In the genomic region with DNA sequence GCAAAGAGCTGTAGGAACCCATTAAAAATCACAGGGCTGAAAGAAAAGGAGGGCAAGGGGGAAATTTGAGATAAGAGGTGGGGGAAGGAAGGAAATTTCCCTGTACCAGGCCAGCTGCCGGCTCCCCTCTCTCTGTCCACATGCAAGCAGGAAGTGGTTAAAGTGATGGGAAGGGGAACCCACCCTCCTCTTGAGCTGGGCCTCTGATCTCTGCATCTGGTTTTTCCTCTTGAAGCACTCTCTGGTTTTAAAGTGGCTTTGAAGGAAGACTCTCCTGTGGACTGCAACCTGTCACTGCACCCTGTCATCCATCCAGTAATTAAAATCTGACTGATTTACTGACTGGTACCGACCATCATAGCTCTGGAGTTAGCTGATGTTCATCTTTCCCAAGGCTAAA, we compare ENCODE assay signal across 16 cellular contexts.
DNase-seq lines count a peak whose midpoint lies in the region; ATAC-seq and TF ChIP-seq lines count a peak whose summit lies in the region.
"Had no signal": no experiment of that assay in that cellular context is flagged by ENCODE, and none has a peak within 500 bp of the region (broad histone marks: within the 10 kb centered on the region; RNA-seq: fewer than 3 reads in every experiment).

No MANE protein-coding gene starts in this region.

- no peak for TF ChIP-seq RAD21 in SK-N-SH (IDR thresholded peaks at IDR 0.05; ENCODE audit: low read length)

- H2AFZ ChIP-seq in SK-N-SH (ENCODE audit: low read depth) = no peak overlapping the region

- H3K4me1 ChIP-seq in SK-N-SH (ENCODE audit: control insufficient read depth in 1 of 2, insufficient read depth in 2 of 2, low read depth in 1 of 2, low read length in 1 of 2) (peaks cover 9 to 30% of the 10 kb centered on the region in 2 experiments; a peak in 3 of 4 replicates), gastrocnemius medialis (no peaks in the 10 kb centered on the region)

- H3K36me3 ChIP-seq in SK-N-SH (replicated peaks in 1 of 2; ENCODE audit: control insufficient read depth in 1 of 2, insufficient read depth in 2 of 2, low read length in 1 of 2) (no peaks in the 10 kb centered on the region), gastrocnemius medialis (no peaks in the 10 kb centered on the region)
- H3K36me3 ChIP-seq: SJSA1 had no signal

- H3K79me2 ChIP-seq in SK-N-SH (ENCODE audit: insufficient read depth) = no peaks in the 10 kb centered on the region

- no peaks in the 10 kb centered on the region for H3K36me3 Mint-ChIP-seq in activated CD8-positive, alpha-beta T cell treated with anti-CD3 and anti-CD28 coated beads for 36 hours (ENCODE audit: low read depth)
- H3K36me3 Mint-ChIP-seq in natural killer cell treated with Interleukin-12 subunit alpha and Interleukin-12 subunit beta and Interleukin-15 and Interleukin-18, amount 100 ng/mL, for 72 hours = no peaks in the 10 kb centered on the region
- H3K36me3 Mint-ChIP-seq in activated T-cell treated with anti-CD3 and anti-CD28 coated beads, Interleukin-2, amount 50 U/mL, for 72 hours (ENCODE audit: insufficient read depth in 2 of 2) = no peaks in the 10 kb centered on the region

- no peak overlapping the region for H3K4me2 ChIP-seq in SK-N-SH

- no peak for ATAC-seq in SK-N-SH treated with all-trans-retinoic acid at 6 μM for 48 hours
- no peak for ATAC-seq in activated CD8-positive, alpha-beta T cell treated with anti-CD3 and anti-CD28 coated beads for 36 hours
- ATAC-seq in natural killer cell treated with Interleukin-12 subunit alpha and Interleukin-12 subunit beta and Interleukin-15 and Interleukin-18, amount 100 ng/mL, for 72 hours = peak; percentile 57 to 82
- no peak for ATAC-seq in gastrocnemius medialis
- ATAC-seq in activated T-cell treated with anti-CD3 and anti-CD28 coated beads, Interleukin-2, amount 50 U/mL, for 72 hours (replicated peaks in 1 of 2) = no peak
- ATAC-seq: PC-3 had no signal

- POLR2A ChIA-PET in SK-N-SH (lab: Yijun Ruan, JAX) = interaction anchor here (1.2 kb wide), 1 partner anchor 367 kb away, joined by 3 read pairs; no protein-coding TSS in a partner anchor
- POLR2A ChIA-PET in activated CD8-positive, alpha-beta T cell treated with anti-CD3 and anti-CD28 coated beads for 36 hours (lab: Charles Lee) = no interaction called here

- TF ChIP-seq EP300 in SK-N-SH (IDR thresholded peaks at IDR 0.05; ENCODE audit: borderline replicate concordance in 1 of 2, low read depth in 1 of 2, low read length in 1 of 2) = no peak

- no peaks in the 10 kb centered on the region for H3F3A ChIP-seq in SK-N-SH (replicated peaks; ENCODE audit: insufficient read depth)

- H3K9me3 Mint-ChIP-seq in activated CD8-positive, alpha-beta T cell treated with anti-CD3 and anti-CD28 coated beads for 36 hours = no peaks in the 10 kb centered on the region
- H3K9me3 Mint-ChIP-seq in natural killer cell treated with Interleukin-12 subunit alpha and Interleukin-12 subunit beta and Interleukin-15 and Interleukin-18, amount 100 ng/mL, for 72 hours = no peaks in the 10 kb centered on the region
- H3K9me3 Mint-ChIP-seq in activated T-cell treated with anti-CD3 and anti-CD28 coated beads, Interleukin-2, amount 50 U/mL, for 72 hours = no peaks in the 10 kb centered on the region

- in situ Hi-C loops in gastrocnemius medialis (cut with MboI; ENCODE audit: low sequenced_read_pairs in 4 of 4) = no loop called here

- no peaks in the 10 kb centered on the region for H3K9me2 ChIP-seq in SK-N-SH

- no peaks in the 10 kb centered on the region for H4K20me1 ChIP-seq in SK-N-SH (ENCODE audit: insufficient read depth)

- H3K9ac ChIP-seq in SK-N-SH = no peak overlapping the region

- peaks cover 15% of the 10 kb centered on the region for H3K27me3 Mint-ChIP-seq in activated CD8-positive, alpha-beta T cell treated with anti-CD3 and anti-CD28 coated beads for 36 hours
- peaks cover 26 to 48% of the 10 kb centered on the region in 2 donors for H3K27me3 Mint-ChIP-seq in natural killer cell treated with Interleukin-12 subunit alpha and Interleukin-12 subunit beta and Interleukin-15 and Interleukin-18, amount 100 ng/mL, for 72 hours
- H3K27me3 Mint-ChIP-seq in activated T-cell treated with anti-CD3 and anti-CD28 coated beads, Interleukin-2, amount 50 U/mL, for 72 hours (ENCODE audit: low read depth) = peaks cover 48% of the 10 kb centered on the region

- CTCF ChIA-PET in SK-N-SH (lab: Yijun Ruan, JAX) = interaction anchor here (0.9 to 1.4 kb wide), 9 partner anchors 8 to 1114 kb away, joined by 3 to 5 read pairs (median 3); no protein-coding TSS in a partner anchor
- CTCF ChIA-PET in activated CD8-positive, alpha-beta T cell treated with anti-CD3 and anti-CD28 coated beads for 36 hours (lab: Charles Lee) = interaction anchor here (1.1 to 1.5 kb wide), 2 partner anchors 10 to 244 kb away, joined by 3 read pairs; no protein-coding TSS in a partner anchor

- peak overlapping the region in 1 of 2 experiments; percentile 30; a peak in 2 of 4 replicates for H3K27ac ChIP-seq in SK-N-SH (ENCODE audit: low read depth in 2 of 2, low read length in 1 of 2)
- no peak overlapping the region for H3K27ac ChIP-seq in gastrocnemius medialis
- H3K27ac ChIP-seq: C4-2B, SJSA1 had no signal

- intact Hi-C loops in activated CD8-positive, alpha-beta T cell treated with anti-CD3 and anti-CD28 coated beads for 36 hours (cut with micrococcal nuclease) = no loop called here
- intact Hi-C loops in gastrocnemius medialis (cut with DNase I; ENCODE audit: low total_unique reads) = no loop called here

- no peak overlapping the region for H3K27ac Mint-ChIP-seq in activated CD8-positive, alpha-beta T cell treated with anti-CD3 and anti-CD28 coated beads for 36 hours
- H3K27ac Mint-ChIP-seq in natural killer cell treated with Interleukin-12 subunit alpha and Interleukin-12 subunit beta and Interleukin-15 and Interleukin-18, amount 100 ng/mL, for 72 hours = peak overlapping the region in 1 of 2 donors; percentile 62
- no peak overlapping the region for H3K27ac Mint-ChIP-seq in activated T-cell treated with anti-CD3 and anti-CD28 coated beads, Interleukin-2, amount 50 U/mL, for 72 hours

- peaks cover 10% of the 10 kb centered on the region for H3K4me1 Mint-ChIP-seq in activated CD8-positive, alpha-beta T cell treated with anti-CD3 and anti-CD28 coated beads for 36 hours (ENCODE audit: low read depth)
- H3K4me1 Mint-ChIP-seq in natural killer cell treated with Interleukin-12 subunit alpha and Interleukin-12 subunit beta and Interleukin-15 and Interleukin-18, amount 100 ng/mL, for 72 hours (ENCODE audit: low read depth in 2 of 2) = peaks cover 15 to 20% of the 10 kb centered on the region in 2 donors
- H3K4me1 Mint-ChIP-seq in activated T-cell treated with anti-CD3 and anti-CD28 coated beads, Interleukin-2, amount 50 U/mL, for 72 hours (ENCODE audit: low read depth) = peaks cover 14% of the 10 kb centered on the region

- 32% methylated on average over 2 of the region's 2 CpGs for WGBS in SK-N-SH (ENCODE audit: low lambda C conversion rate)

- H3K4me3 Mint-ChIP-seq in activated CD8-positive, alpha-beta T cell treated with anti-CD3 and anti-CD28 coated beads for 36 hours = no peak overlapping the region
- H3K4me3 Mint-ChIP-seq in natural killer cell treated with Interleukin-12 subunit alpha and Interleukin-12 subunit beta and Interleukin-15 and Interleukin-18, amount 100 ng/mL, for 72 hours = peak overlapping the region; percentile 44
- H3K4me3 Mint-ChIP-seq in activated T-cell treated with anti-CD3 and anti-CD28 coated beads, Interleukin-2, amount 50 U/mL, for 72 hours = no peak overlapping the region

- DNase-seq in SK-N-SH (peak; percentile 53), LHCN-M2 (ENCODE audit: low read depth) (peak; percentile 28), gastrocnemius medialis (no peak), DMS 273 treated with DMSO at 0.1 percent for 48 hours (lab: John Stamatoyannopoulos, UW) (no peak)
- peak; percentile 3 for DNase-seq in activated CD8-positive, alpha-beta T cell treated with anti-CD3 and anti-CD28 coated beads for 36 hours
- no peak for DNase-seq in natural killer cell treated with Interleukin-12 subunit alpha and Interleukin-12 subunit beta and Interleukin-15 and Interleukin-18, amount 100 ng/mL, for 72 hours (ENCODE audit: low spot score)
- no peak for DNase-seq in activated T-cell treated with anti-CD3 and anti-CD28 coated beads, Interleukin-2, amount 50 U/mL, for 72 hours
- DNase-seq: KG1, NCI-H1417 treated with DMSO at 0.1 percent for 48 hours, NCI-H2029, NCI-H2171, NCI-H446 treated with DMSO at 0.1 percent for 48 hours, PC-3 had no signal

- no peak for TF ChIP-seq POLR2A in gastrocnemius medialis (IDR thresholded peaks at IDR 0.05)

- no peaks in the 10 kb centered on the region for H3K27me3 ChIP-seq in SK-N-SH (ENCODE audit: insufficient read depth)
- peaks cover 0 to 5% (median 0%) of the 10 kb centered on the region in 3 donors for H3K27me3 ChIP-seq in gastrocnemius medialis
- H3K27me3 ChIP-seq: SJSA1 had no signal

- no peak for TF ChIP-seq CTCF in SK-N-SH (IDR thresholded peaks at IDR 0.05)
- no peak for TF ChIP-seq CTCF in activated CD8-positive, alpha-beta T cell treated with anti-CD3 and anti-CD28 coated beads for 36 hours (IDR thresholded peaks at IDR 0.05)
- TF ChIP-seq CTCF in gastrocnemius medialis (IDR thresholded peaks at IDR 0.05 in 4 of 5, conservative IDR thresholded peaks at IDR 0.05 in 1 of 5) = no peak

- H3K9me3 ChIP-seq in SK-N-SH (no peaks in the 10 kb centered on the region), gastrocnemius medialis (no peaks in the 10 kb centered on the region)
- H3K9me3 ChIP-seq: SJSA1 had no signal

- no peak overlapping the region for H3K4me3 ChIP-seq in SK-N-SH (ENCODE audit: low read depth in 2 of 2, low read length in 1 of 2)
- no peak overlapping the region for H3K4me3 ChIP-seq in gastrocnemius medialis
- H3K4me3 ChIP-seq: SJSA1 had no signal

TF ChIP-seq in SK-N-SH, 30 proteins besides CTCF, POLR2A, EP300 and RAD21 (continues in another document):
- peak; percentile 22; the same call in 1 of the 2 replicates for TF ChIP-seq RCOR1 (IDR thresholded peaks at IDR 0.05; ENCODE audit: low read length)

TF ChIP-seq in SK-N-SH treated with all-trans-retinoic acid at 6 μM for 48 hours, 23 proteins besides CTCF, POLR2A, EP300 and RAD21 (continues in another document):
- TF ChIP-seq ARNTL (CRISPR knock-in tag; IDR thresholded peaks at IDR 0.05; ENCODE audit: borderline replicate concordance, low read depth) (no peak), ZNF8 (CRISPR knock-in tag; IDR thresholded peaks at IDR 0.05) (no peak), TCF4 (CRISPR knock-in tag; IDR thresholded peaks at IDR 0.05; ENCODE audit: borderline replicate concordance) (no peak)
- TF ChIP-seq, protein P1, sequence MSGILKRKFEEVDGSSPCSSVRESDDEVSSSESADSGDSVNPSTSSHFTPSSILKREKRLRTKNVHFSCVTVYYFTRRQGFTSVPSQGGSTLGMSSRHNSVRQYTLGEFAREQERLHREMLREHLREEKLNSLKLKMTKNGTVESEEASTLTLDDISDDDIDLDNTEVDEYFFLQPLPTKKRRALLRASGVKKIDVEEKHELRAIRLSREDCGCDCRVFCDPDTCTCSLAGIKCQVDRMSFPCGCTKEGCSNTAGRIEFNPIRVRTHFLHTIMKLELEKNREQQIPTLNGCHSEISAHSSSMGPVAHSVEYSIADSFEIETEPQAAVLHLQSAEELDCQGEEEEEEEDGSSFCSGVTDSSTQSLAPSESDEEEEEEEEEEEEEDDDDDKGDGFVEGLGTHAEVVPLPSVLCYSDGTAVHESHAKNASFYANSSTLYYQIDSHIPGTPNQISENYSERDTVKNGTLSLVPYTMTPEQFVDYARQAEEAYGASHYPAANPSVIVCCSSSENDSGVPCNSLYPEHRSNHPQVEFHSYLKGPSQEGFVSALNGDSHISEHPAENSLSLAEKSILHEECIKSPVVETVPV (CRISPR knock-in tag; IDR thresholded peaks at IDR 0.05) = no peak

Comparison
In these comparisons a context has a peak if more than half of its experiments do, and no peak if none do; other contexts are left out.
1. DNase-seq: peak in SK-N-SH (single experiment), LHCN-M2 (single experiment) and activated CD8-positive, alpha-beta T cell treated with anti-CD3 and anti-CD28 coated beads for 36 hours (single experiment); none in natural killer cell treated with Interleukin-12 subunit alpha and Interleukin-12 subunit beta and Interleukin-15 and Interleukin-18, amount 100 ng/mL, for 72 hours (single experiment), gastrocnemius medialis (0 of 2), DMS 273 treated with DMSO at 0.1 percent for 48 hours (single experiment) and activated T-cell treated with anti-CD3 and anti-CD28 coated beads, Interleukin-2, amount 50 U/mL, for 72 hours (0 of 2).
2. ATAC-seq: peak in natural killer cell treated with Interleukin-12 subunit alpha and Interleukin-12 subunit beta and Interleukin-15 and Interleukin-18, amount 100 ng/mL, for 72 hours (2 of 2); none in SK-N-SH treated with all-trans-retinoic acid at 6 μM for 48 hours (single experiment), activated CD8-positive, alpha-beta T cell treated with anti-CD3 and anti-CD28 coated beads for 36 hours (single experiment), gastrocnemius medialis (0 of 2) and activated T-cell treated with anti-CD3 and anti-CD28 coated beads, Interleukin-2, amount 50 U/mL, for 72 hours (0 of 2).